In genomic region chr11:77589181-77589520, GRCh38 we compare ENCODE assay signal across 8 cellular contexts. TPM values are rescaled to one million over a fixed set of nuclear protein-coding genes. Genes with fewer than 3 reads are reported as not detected.
DNase-seq lines count a peak whose midpoint lies in the region; ATAC-seq, FAIRE-seq and TF ChIP-seq lines count a peak whose summit lies in the region.

No MANE protein-coding gene starts in this region.

- no peak overlapping the region for H2BK15ac ChIP-seq in H1 (ENCODE audit: low read length)

- peak overlapping the region; percentile 93 for H3K27ac Mint-ChIP-seq in neural crest cell (ENCODE audit: unreplicated experiment)

- TF ChIP-seq CTCF in BJ (IDR thresholded peaks at IDR 0.05; ENCODE audit: insufficient read depth, low read depth, low read length) (0 out of 2 replicates have a peak, but pooled peaks have one; percentile 2), NB4 (IDR thresholded peaks at IDR 0.05; ENCODE audit: low read depth, low read length) (no peak), H1 (IDR thresholded peaks at IDR 0.05; ENCODE audit: control extremely low read depth in 1 of 3, insufficient read depth in 1 of 3, low read depth in 1 of 3, low read length in 3 of 3) (no peak), neural crest cell (conservative IDR thresholded peaks at IDR 0.05) (no peak)

- H3K9me3 ChIP-seq in H1 (ENCODE audit: insufficient read depth in 2 of 2, low read depth in 1 of 2, low read length in 1 of 2): no peaks in the 10 kb centered on the region

- H2BK120ac ChIP-seq in H1 (replicated peaks; ENCODE audit: low read depth, low read length): no peak overlapping the region

- H3K23me2 ChIP-seq in H1 (ENCODE audit: low read depth, low read length): peaks cover 6% of the 10 kb centered on the region

- H3K79me2 ChIP-seq in H1 (ENCODE audit: control insufficient read depth in 1 of 2, insufficient read depth in 2 of 2, low read length in 2 of 2): no peaks in the 10 kb centered on the region

- H3K18ac ChIP-seq in H1 (ENCODE audit: extremely low read depth, low read length): no peak overlapping the region

- H3K4me1 Mint-ChIP-seq in neural crest cell: peaks cover 17% of the 10 kb centered on the region

- H4K8ac ChIP-seq in H1 (ENCODE audit: extremely low read depth, insufficient read depth, low read length): no peak overlapping the region

- no peak overlapping the region for H3K4ac ChIP-seq in H1 (replicated peaks; ENCODE audit: insufficient read length, low read depth, low read length)

- peak overlapping the region; percentile 90 for H3K4me3 Mint-ChIP-seq in neural crest cell

- peak overlapping the region; percentile 97 to 99 for H3K4me2 ChIP-seq in H1 (ENCODE audit: insufficient read depth in 1 of 2, low read depth in 2 of 2, low read length in 2 of 2)

- no peak overlapping the region for H2BK20ac ChIP-seq in H1 (ENCODE audit: low read length)

- TF ChIP-seq EP300 in H1 (IDR thresholded peaks at IDR 0.05; ENCODE audit: borderline replicate concordance in 1 of 2, low read depth in 2 of 2, low read length in 2 of 2): no peak

- no peak overlapping the region for H2BK5ac ChIP-seq in H1 (ENCODE audit: low read depth, low read length)

- H3K23ac ChIP-seq in H1 (ENCODE audit: insufficient read length): no peak overlapping the region

- H3K56ac ChIP-seq in H1 (replicated peaks; ENCODE audit: insufficient read length, low read depth, low read length): no peak overlapping the region

- peak; percentile 28 for ATAC-seq in GM21528 (IDR thresholded peaks at IDR 0.05; ENCODE audit: low FRiP score, unreplicated experiment)

- peaks cover 3% of the 10 kb centered on the region for H3K27me3 Mint-ChIP-seq in neural crest cell (ENCODE audit: low read depth)

- no peak for FAIRE-seq in H1 (lab: Jason Lieb, UNC)

- H3K36me3 ChIP-seq in BJ (ENCODE audit: control insufficient read depth, insufficient read depth, low read length) (no peaks in the 10 kb centered on the region), H1 (ENCODE audit: control insufficient read depth in 2 of 4, insufficient read depth in 4 of 4, low read length in 3 of 4) (no peaks in the 10 kb centered on the region)

- no peak for TF ChIP-seq RAD21 in H1 (IDR thresholded peaks at IDR 0.05 in 1 of 2, conservative IDR thresholded peaks at IDR 0.05 in 1 of 2; ENCODE audit: low read depth in 2 of 2, low read length in 2 of 2)

- WGBS in H1 (ENCODE audit: extremely low coverage in 1 of 2, insufficient coverage in 1 of 2, insufficient read length in 1 of 2, insufficient replicate concordance in 2 of 2, low coverage in 1 of 2, low lambda C conversion rate in 2 of 2, missing lambda C conversion rate in 1 of 2), 2 experiments: 7% methylated on average over 17 of the region's 19 CpGs; no CpG with 5 or more reads in 1 of the 2 experiments

- DNase-seq in BJ (ENCODE audit: low read depth): no peak
- no peak for DNase-seq in NB4 (ENCODE audit: low read depth)
- no peak for DNase-seq in H1 (ENCODE audit: low read depth in 1 of 2, low spot score in 2 of 2)
- DNase-seq in neural crest cell (ENCODE audit: low read depth, low spot score): no peak
- DNase-seq in AML-193 (lab: John Stamatoyannopoulos, UW): no peak
- no peak for DNase-seq in central memory CD4-positive, alpha-beta T cell
- no peak for DNase-seq in NCI-H82 treated with DMSO at 0.1 percent for 48 hours (lab: John Stamatoyannopoulos, UW; ENCODE audit: unreplicated experiment)

- H3K27ac ChIP-seq in H1 (ENCODE audit: low read depth, low read length): no peak overlapping the region

- no peak overlapping the region for H2AK5ac ChIP-seq in H1 (ENCODE audit: low read depth, low read length)

- POLR2A ChIA-PET in BJ (lab: Charles Lee): interaction anchor here (0.7 kb wide), 1 partner anchor 74 kb away, joined by 3 read pairs; no protein-coding TSS in a partner anchor
- POLR2A ChIA-PET in H1 (lab: Charles Lee; ENCODE audit: partially characterized antibody): interaction anchor here (0.7 to 2.1 kb wide), 5 partner anchors 9 to 17 kb away, joined by 3 to 5 read pairs (median 4); no protein-coding TSS in a partner anchor

- peaks cover 0 to 10% (median 5%) of the 10 kb centered on the region in 4 experiments; a peak in 5 of 7 replicates for H3K4me1 ChIP-seq in H1 (replicated peaks in 1 of 4; ENCODE audit: control insufficient read depth in 3 of 4, insufficient read depth in 4 of 4, low read length in 3 of 4)

- no peak overlapping the region for H3K14ac ChIP-seq in H1 (ENCODE audit: insufficient read length)

- H4K20me1 ChIP-seq in H1 (replicated peaks in 1 of 2; ENCODE audit: control insufficient read depth in 1 of 2, insufficient read depth in 2 of 2, low read length in 2 of 2): peaks cover 0 to 4% of the 10 kb centered on the region in 2 experiments

- no peaks in the 10 kb centered on the region for H3K79me1 ChIP-seq in H1 (ENCODE audit: low read depth, low read length)

- H3K4me3 ChIP-seq in BJ (ENCODE audit: low read depth, low read length) (peak overlapping the region; percentile 58), NB4 (ENCODE audit: low read depth, low read length) (peak overlapping the region; percentile 56), H1 (ENCODE audit: extremely low read depth in 1 of 4, insufficient read depth in 2 of 4, low read depth in 3 of 4, low read length in 4 of 4) (peak overlapping the region; percentile 56 to 66 (median 60))

- H4K5ac ChIP-seq in H1 (ENCODE audit: insufficient read length, low read depth, low read length): peak overlapping the region; percentile 7

- H3K27me3 ChIP-seq in BJ (ENCODE audit: control insufficient read depth, insufficient read depth, low read length) (no peaks in the 10 kb centered on the region), H1 (replicated peaks in 1 of 4; ENCODE audit: control insufficient read depth in 3 of 4, extremely low read depth in 1 of 4, insufficient read depth in 3 of 4, low read length in 3 of 4) (peaks cover 0 to 5% (median 4%) of the 10 kb centered on the region in 4 experiments; a peak in 3 of 7 replicates)

- TF ChIP-seq POLR2A in NB4 (IDR thresholded peaks at IDR 0.05; ENCODE audit: extremely low read depth, insufficient read length): no peak
- peak in 1 of 2 experiments; percentile 43; a peak in 1 of 3 replicates for TF ChIP-seq POLR2A in H1 (IDR thresholded peaks at IDR 0.05; ENCODE audit: control extremely low read depth in 1 of 2, low read depth in 2 of 2, low read length in 2 of 2)

- peak overlapping the region; percentile 47; the same call in 1 of the 2 replicates for H2AFZ ChIP-seq in H1 (ENCODE audit: low read length)

- H3K9ac ChIP-seq in H1 (replicated peaks in 1 of 4; ENCODE audit: extremely low read depth in 1 of 4, low read depth in 3 of 4, low read length in 3 of 4): peak overlapping the region in 2 of 4 experiments; percentile 19 to 25; a peak in 4 of 7 replicates

- H4K91ac ChIP-seq in H1 (replicated peaks; ENCODE audit: insufficient read length, low read length): no peak overlapping the region

- H2BK12ac ChIP-seq in H1 (ENCODE audit: low read depth, low read length): no peak overlapping the region

- peaks cover 4% of the 10 kb centered on the region for H3K9me3 Mint-ChIP-seq in neural crest cell

- CTCF ChIA-PET in BJ (lab: Yijun Ruan, JAX): interaction anchor here (1.1 to 1.5 kb wide), 3 partner anchors 12 to 32 kb away, joined by 3 to 4 read pairs (median 4); no protein-coding TSS in a partner anchor
- CTCF ChIA-PET in H1 (lab: Charles Lee; ENCODE audit: partially characterized antibody): interaction anchor here (1.6 kb wide), 1 partner anchor 401 kb away, joined by 4 read pairs; no protein-coding TSS in a partner anchor

- H3K36me3 Mint-ChIP-seq in neural crest cell (ENCODE audit: low read depth): peaks cover 18% of the 10 kb centered on the region

TF ChIP-seq in H1, 55 proteins besides CTCF, POLR2A, EP300 and RAD21:
- TF ChIP-seq GABPA (IDR thresholded peaks at IDR 0.05; ENCODE audit: borderline replicate concordance, insufficient read depth, low read length): no peak
- no peak for TF ChIP-seq TBP (IDR thresholded peaks at IDR 0.05; ENCODE audit: low read depth, low read length)
- TF ChIP-seq TAF1 (IDR thresholded peaks at IDR 0.05; ENCODE audit: low read depth, low read length): no peak
- TF ChIP-seq KDM4A (IDR thresholded peaks at IDR 0.05; ENCODE audit: low read depth, low read length, severe bottlenecking): no peak
- no peak for TF ChIP-seq KDM5A (IDR thresholded peaks at IDR 0.05; ENCODE audit: low read length)
- TF ChIP-seq NRF1 (IDR thresholded peaks at IDR 0.05; ENCODE audit: low read depth, low read length): no peak
- TF ChIP-seq SP4 (IDR thresholded peaks at IDR 0.05; ENCODE audit: low read length): no peak
- no peak for TF ChIP-seq SUZ12 (IDR thresholded peaks at IDR 0.05; ENCODE audit: low read length)
- TF ChIP-seq TCF12 (IDR thresholded peaks at IDR 0.05; ENCODE audit: low read depth, low read length): no peak
- no peak for TF ChIP-seq JUN (IDR thresholded peaks at IDR 0.05; ENCODE audit: low read depth, low read length)
- no peak for TF ChIP-seq SP1 (IDR thresholded peaks at IDR 0.05; ENCODE audit: low read depth, low read length)
TF ChIP-seq in H1: peak in this region for 0.

RNA-seq across cellular contexts. Expression of gene AQP11, which starts 0.6 kb away (rescaled TPM):
- polyA plus RNA-seq in BJ (2011; rRNA removed) (1.2 and 1.3 TPM in 2 replicates), H1 (2011; rRNA removed) (1.5 and 1.6 TPM in 2 replicates)
- 0.31 and 0.95 TPM in 2 replicates for polyA minus RNA-seq in BJ (2011; rRNA and poly(A)+ RNA removed)
- 1.1 and 1.2 TPM in 2 replicates for total RNA-seq in H1 (2021; fragmentation: NEBNext Ultra II Directional; extraction: Animal tissue kit (Norgen Biotek cat#: 25700))
- polyA plus RNA-seq in H1 (2011; cell fraction: cytosol; rRNA removed): 1.1 TPM
- polyA plus RNA-seq in H1 (2011; cell fraction: nucleus; rRNA removed): 4.8 TPM
- 1.1 to 1.4 TPM (median 1.3 TPM) in 4 replicates for polyA plus RNA-seq in H1 (2012, experiment 1 of 2)
- polyA plus RNA-seq in H1 (2012, experiment 2 of 2): 0.79 TPM
- 1.9 TPM for polyA plus RNA-seq in H1 (2013, experiment 1 of 2)
- 1.7 TPM for polyA plus RNA-seq in H1 (2013, experiment 2 of 2)
- polyA minus RNA-seq in H1 (2011; rRNA and poly(A)+ RNA removed): 0.83 and 1.3 TPM in 2 replicates
- 1.7 TPM for polyA minus RNA-seq in H1 (2011; cell fraction: cytosol; rRNA and poly(A)+ RNA removed)
- polyA minus RNA-seq in H1 (2011; cell fraction: nucleus; rRNA and poly(A)+ RNA removed): 1.8 TPM
- total RNA-seq in neural crest cell: 1.9 and 2.1 TPM in 2 replicates

RNA-seq across cellular contexts. Expression of gene CLNS1A, which starts 48.4 kb away (rescaled TPM):
- polyA plus RNA-seq in BJ (2011; rRNA removed) (91.6 and 112 TPM in 2 replicates), H1 (2011; rRNA removed) (85.4 and 136 TPM in 2 replicates)
- 35.6 and 36.1 TPM in 2 replicates for polyA minus RNA-seq in BJ (2011; rRNA and poly(A)+ RNA removed)
- total RNA-seq in H1 (2021; fragmentation: NEBNext Ultra II Directional; extraction: Animal tissue kit (Norgen Biotek cat#: 25700)): 176 and 177 TPM in 2 replicates
- 201 TPM for polyA plus RNA-seq in H1 (2011; cell fraction: cytosol; rRNA removed)
- polyA plus RNA-seq in H1 (2011; cell fraction: nucleus; rRNA removed): 183 TPM
- 192 to 227 TPM (median 203 TPM) in 4 replicates for polyA plus RNA-seq in H1 (2012, experiment 1 of 2)
- 32.5 TPM for polyA plus RNA-seq in H1 (2012, experiment 2 of 2)
- 68.9 TPM for polyA plus RNA-seq in H1 (2013, experiment 1 of 2)
- 73.5 TPM for polyA plus RNA-seq in H1 (2013, experiment 2 of 2)
- 108 and 134 TPM in 2 replicates for polyA minus RNA-seq in H1 (2011; rRNA and poly(A)+ RNA removed)
- 95.1 TPM for polyA minus RNA-seq in H1 (2011; cell fraction: cytosol; rRNA and poly(A)+ RNA removed)
- polyA minus RNA-seq in H1 (2011; cell fraction: nucleus; rRNA and poly(A)+ RNA removed): 82.6 TPM
- 163 and 167 TPM in 2 replicates for total RNA-seq in neural crest cell
